Comparison of ENCODE assay signal across 22 cellular contexts in genomic region chrX:53003111-53003510, GRCh38. TPM values are rescaled to one million over a fixed set of nuclear protein-coding genes. Genes with fewer than 3 reads are reported as not detected.
A peak's percentile ranks its signal among the peaks of the same experiment; 100 is the strongest.
DNase-seq lines count a peak whose midpoint lies in the region; ATAC-seq and TF ChIP-seq lines count a peak whose summit lies in the region.
"Had no signal": no experiment of that assay in that cellular context is flagged by ENCODE, and none has a peak within 500 bp of the region (broad histone marks: within the 10 kb centered on the region; RNA-seq: fewer than 3 reads in every experiment).

No MANE protein-coding gene starts in this region.

- no peaks in the 10 kb centered on the region for H3K27me3 ChIP-seq in vagina

- H3K4me1 Mint-ChIP-seq in activated CD4-positive, alpha-beta T cell treated with anti-CD3 and anti-CD28 coated beads, Interleukin-2, amount 10 ng/mL, durations not matched to agents 24 days and 14 days = no peaks in the 10 kb centered on the region
- no peaks in the 10 kb centered on the region for H3K4me1 Mint-ChIP-seq in osteocyte (ENCODE audit: unreplicated experiment)

- no peaks in the 10 kb centered on the region for H3K9me3 Mint-ChIP-seq in activated CD4-positive, alpha-beta T cell treated with anti-CD3 and anti-CD28 coated beads, Interleukin-2, amount 10 ng/mL, durations not matched to agents 24 days and 14 days
- peaks cover 7% of the 10 kb centered on the region for H3K9me3 Mint-ChIP-seq in osteocyte (ENCODE audit: unreplicated experiment)
- H3K9me3 Mint-ChIP-seq: CD4-positive, alpha-beta T cell; CD8-positive, alpha-beta T cell had no signal

- H3K36me3 ChIP-seq in vagina = no peaks in the 10 kb centered on the region
- H3K36me3 ChIP-seq: BLaER1 treated with 17β-estradiol and CSF1 and Interleukin-3, amounts not matched to agents 10 nM and 100 nM had no signal

- peak; percentile 8 for DNase-seq in activated CD4-positive, alpha-beta T cell treated with anti-CD3 and anti-CD28 coated beads, Interleukin-2, amount 10 ng/mL, durations not matched to agents 24 days and 14 days
- DNase-seq in activated CD4-positive, alpha-beta T cell treated with anti-CD3 and anti-CD28 coated beads for 4 hours = no peak
- DNase-seq in fibroblast of pulmonary artery (ENCODE audit: low read depth) (peak; percentile 59), osteocyte (ENCODE audit: extremely low spot score, unreplicated experiment) (peak; percentile 0), vagina (ENCODE audit: extremely low spot score in 2 of 2) (no peak)
- DNase-seq: AML-193; Caco-2; Calu3; CD4-positive, alpha-beta T cell; DND-41; EL; GDM1 had no signal

- H3K36me3 Mint-ChIP-seq in activated CD4-positive, alpha-beta T cell treated with anti-CD3 and anti-CD28 coated beads, Interleukin-2, amount 10 ng/mL, durations not matched to agents 24 days and 14 days (ENCODE audit: low read depth) = no peaks in the 10 kb centered on the region
- no peaks in the 10 kb centered on the region for H3K36me3 Mint-ChIP-seq in osteocyte (ENCODE audit: unreplicated experiment)
- H3K36me3 Mint-ChIP-seq: CD8-positive, alpha-beta T cell had no signal

- H3K4me3 Mint-ChIP-seq in activated CD4-positive, alpha-beta T cell treated with anti-CD3 and anti-CD28 coated beads, Interleukin-2, amount 10 ng/mL, durations not matched to agents 24 days and 14 days = no peak overlapping the region
- no peak overlapping the region for H3K4me3 Mint-ChIP-seq in osteocyte (ENCODE audit: unreplicated experiment)
- H3K4me3 Mint-ChIP-seq: B cell; CD4-positive, alpha-beta T cell; CD8-positive, alpha-beta T cell had no signal

- intact Hi-C loops in activated CD4-positive, alpha-beta T cell treated with anti-CD3 and anti-CD28 coated beads, Interleukin-2, amount 10 ng/mL, durations not matched to agents 24 days and 14 days (cut with micrococcal nuclease) = no loop called here
- intact Hi-C loops in vagina (cut with DNase I) = no loop called here

- no peaks in the 10 kb centered on the region for H3K9me3 ChIP-seq in vagina
- H3K9me3 ChIP-seq: A549, Caco-2 had no signal

- TF ChIP-seq POLR2A in vagina (IDR thresholded peaks at IDR 0.05) = no peak

- no peak overlapping the region for H3K27ac Mint-ChIP-seq in activated CD4-positive, alpha-beta T cell treated with anti-CD3 and anti-CD28 coated beads, Interleukin-2, amount 10 ng/mL, durations not matched to agents 24 days and 14 days
- H3K27ac Mint-ChIP-seq in osteocyte (ENCODE audit: unreplicated experiment) = no peak overlapping the region
- H3K27ac Mint-ChIP-seq: B cell; CD4-positive, alpha-beta T cell; CD8-positive, alpha-beta T cell had no signal

- H3K27ac ChIP-seq in vagina = no peak overlapping the region
- H3K27ac ChIP-seq: 22Rv1; A549; BLaER1 treated with 17β-estradiol and CSF1 and Interleukin-3, amounts not matched to agents 10 nM and 100 nM; C4-2B had no signal

- no peaks in the 10 kb centered on the region for H3K4me1 ChIP-seq in vagina
- H3K4me1 ChIP-seq: A549; BLaER1 treated with 17β-estradiol and CSF1 and Interleukin-3, amounts not matched to agents 10 nM and 100 nM; Caco-2 had no signal

- peaks cover 2% of the 10 kb centered on the region for H3K27me3 Mint-ChIP-seq in activated CD4-positive, alpha-beta T cell treated with anti-CD3 and anti-CD28 coated beads, Interleukin-2, amount 10 ng/mL, durations not matched to agents 24 days and 14 days
- peaks cover 11% of the 10 kb centered on the region for H3K27me3 Mint-ChIP-seq in osteocyte (ENCODE audit: unreplicated experiment)
- H3K27me3 Mint-ChIP-seq: B cell had no signal

- ATAC-seq in GM18520 (IDR thresholded peaks at IDR 0.05; ENCODE audit: unreplicated experiment) = no peak
- ATAC-seq in GM18868 (IDR thresholded peaks at IDR 0.05; ENCODE audit: unreplicated experiment) = no peak
- ATAC-seq: A549; CD8-positive, alpha-beta T cell; GM12878 had no signal

- no peak overlapping the region for H3K4me3 ChIP-seq in fibroblast of pulmonary artery (replicated peaks; ENCODE audit: low read depth, low read length)
- H3K4me3 ChIP-seq in vagina = no peak overlapping the region
- H3K4me3 ChIP-seq: A549; BLaER1 treated with 17β-estradiol and CSF1 and Interleukin-3, amounts not matched to agents 10 nM and 100 nM; GM12878 had no signal

- no peak for TF ChIP-seq CTCF in fibroblast of pulmonary artery (IDR thresholded peaks at IDR 0.05; ENCODE audit: low read length, missing control alignments)
- no peak for TF ChIP-seq CTCF in osteocyte (IDR thresholded peaks at IDR 0.05)
- no peak for TF ChIP-seq CTCF in vagina (IDR thresholded peaks at IDR 0.05)

RNA-seq across cellular contexts. Expression of gene FAM156A, which starts 44.8 kb away (rescaled TPM):
- 27.3 and 28.3 TPM in 2 replicates for total RNA-seq in activated CD4-positive, alpha-beta T cell treated with anti-CD3 and anti-CD28 coated beads, Interleukin-2, amount 10 ng/mL, durations not matched to agents 24 days and 14 days
- 23.9 and 27.4 TPM in 2 replicates for total RNA-seq in osteocyte
- total RNA-seq in vagina = 14.7 TPM

RNA-seq across cellular contexts. Expression of gene GPR173, which starts 45.5 kb away (rescaled TPM):
- not detected in 2 replicates for total RNA-seq in activated CD4-positive, alpha-beta T cell treated with anti-CD3 and anti-CD28 coated beads, Interleukin-2, amount 10 ng/mL, durations not matched to agents 24 days and 14 days
- 12.6 and 17.3 TPM in 2 replicates for total RNA-seq in osteocyte
- total RNA-seq in vagina = 2.2 TPM
- total RNA-seq: B cell; CD4-positive, alpha-beta T cell; G401 had no signal

Comparison
In these comparisons a context has a peak if more than half of its experiments do, and no peak if none do; other contexts are left out.
1. DNase-seq: peak in activated CD4-positive, alpha-beta T cell treated with anti-CD3 and anti-CD28 coated beads, Interleukin-2, amount 10 ng/mL, durations not matched to agents 24 days and 14 days (single experiment), fibroblast of pulmonary artery (single experiment) and osteocyte (single experiment); none in activated CD4-positive, alpha-beta T cell treated with anti-CD3 and anti-CD28 coated beads for 4 hours (0 of 2) and vagina (0 of 2).